In genomic region chr1:158374864-158375263, GRCh38 we compare ENCODE assay signal across 33 cellular contexts. TPM values are rescaled to one million over a fixed set of nuclear protein-coding genes. Genes with fewer than 3 reads are reported as not detected.
"Had no signal": no experiment of that assay in that cellular context is flagged by ENCODE, and none has a peak within 500 bp of the region (broad histone marks: within the 10 kb centered on the region; RNA-seq: fewer than 3 reads in every experiment).

No MANE protein-coding gene starts in this region.

- H3K27me3 ChIP-seq: brain microvascular endothelial cell, SJSA1 had no signal

- H3K4me1 ChIP-seq: SJSA1 had no signal

- H3K9me3 ChIP-seq: SJSA1, SK-N-SH had no signal

- ATAC-seq: activated CD4-positive, CD25-positive, alpha-beta regulatory T cell treated with anti-CD3 and anti-CD28 coated beads, Interleukin-2, amount 50 U/mL, for 24 hours; activated CD8-positive, alpha-beta memory T cell treated with anti-CD3 and anti-CD28 coated beads, Interleukin-2, amount 10 ng/mL, durations not matched to agents 7 days and 5 days; K562; Right ventricle myocardium inferior; WTC11 had no signal

- H3K4me3 ChIP-seq: K562, PC-9, SJSA1 had no signal

- DNase-seq: activated CD4-positive, alpha-beta memory T cell treated with anti-CD3 and anti-CD28 coated beads, Interleukin-2, amount 10 ng/mL, durations not matched to agents 7 days and 5 days; activated CD4-positive, alpha-beta T cell treated with anti-CD3 and anti-CD28 coated beads for 4 hours; activated CD8-positive, alpha-beta memory T cell treated with anti-CD3 and anti-CD28 coated beads for 24 hours; activated CD8-positive, alpha-beta memory T cell treated with anti-CD3 and anti-CD28 coated beads, Interleukin-2, amount 10 ng/mL, durations not matched to agents 7 days and 5 days; activated CD8-positive, alpha-beta memory T cell treated with anti-CD3 and anti-CD28 coated beads, Interleukin-2, amount 50 U/mL, for 48 hours; activated effector memory CD4-positive, alpha-beta T cell treated with Interleukin-2 at 50 U/mL for 16 hours; activated naive CD4-positive, alpha-beta T cell treated with anti-CD3 and anti-CD28 coated beads, Interleukin-2, amount 50 U/mL, for 16 hours; activated naive CD8-positive, alpha-beta T cell treated with anti-CD3 and anti-CD28 coated beads for 36 hours; activated T-cell treated with anti-CD3 and anti-CD28 coated beads, Interleukin-2, amount 50 U/mL, for 48 hours; amniotic stem cell; aorta; brain microvascular endothelial cell; central memory CD4-positive, alpha-beta T cell; IMR-90; NCI-H1092 treated with DMSO at 0.1 percent for 48 hours; NCI-H1436; NCI-H1694 treated with DMSO at 0.1 percent for 48 hours; NCI-H2029; NCI-H2107; NCI-H2171; NCI-H510A; NCI-H526; NCI-H748 treated with DMSO at 0.1 percent for 48 hours; NK-92 treated with Interleukin-12 subunit alpha and Interleukin-12 subunit beta, amount 100 ng/mL, for 24 hours; PC-9; SK-N-SH had no signal

- H3K36me3 ChIP-seq: brain microvascular endothelial cell, SJSA1 had no signal

RNA-seq across cellular contexts. Expression of gene CD1E, which starts 21.2 kb away (rescaled TPM):
- total RNA-seq: activated CD4-positive, alpha-beta memory T cell treated with anti-CD3 and anti-CD28 coated beads, Interleukin-2, amount 10 ng/mL, durations not matched to agents 7 days and 5 days; activated CD8-positive, alpha-beta memory T cell treated with anti-CD3 and anti-CD28 coated beads, Interleukin-2, amount 10 ng/mL, durations not matched to agents 7 days and 5 days; activated naive CD8-positive, alpha-beta T cell treated with anti-CD3 and anti-CD28 coated beads for 36 hours; aorta; cerebellum; IMR-90; K562; M059J; PC-9; Right ventricle myocardium inferior; SJSA1; WTC11 had no signal
- polyA plus RNA-seq: aorta, IMR-90, K562, SK-N-SH had no signal

RNA-seq across cellular contexts. Expression of gene OR10T2, which starts 24.4 kb away (rescaled TPM):
- total RNA-seq: activated CD4-positive, alpha-beta memory T cell treated with anti-CD3 and anti-CD28 coated beads, Interleukin-2, amount 10 ng/mL, durations not matched to agents 7 days and 5 days; activated CD8-positive, alpha-beta memory T cell treated with anti-CD3 and anti-CD28 coated beads, Interleukin-2, amount 10 ng/mL, durations not matched to agents 7 days and 5 days; activated naive CD8-positive, alpha-beta T cell treated with anti-CD3 and anti-CD28 coated beads for 36 hours; aorta; cerebellum; IMR-90; K562; M059J; PC-9; Right ventricle myocardium inferior; SJSA1; WTC11 had no signal
- polyA plus RNA-seq: aorta, IMR-90, K562, SK-N-SH had no signal

RNA-seq across cellular contexts. Expression of gene CD1B, which starts 43.5 kb away (rescaled TPM):
- total RNA-seq: activated CD4-positive, alpha-beta memory T cell treated with anti-CD3 and anti-CD28 coated beads, Interleukin-2, amount 10 ng/mL, durations not matched to agents 7 days and 5 days; activated CD8-positive, alpha-beta memory T cell treated with anti-CD3 and anti-CD28 coated beads, Interleukin-2, amount 10 ng/mL, durations not matched to agents 7 days and 5 days; activated naive CD8-positive, alpha-beta T cell treated with anti-CD3 and anti-CD28 coated beads for 36 hours; aorta; cerebellum; IMR-90; K562; M059J; PC-9; Right ventricle myocardium inferior; SJSA1; WTC11 had no signal
- polyA plus RNA-seq: aorta, IMR-90, K562, SK-N-SH had no signal

RNA-seq across cellular contexts. Expression of gene OR10K2, which starts 51.2 kb away (rescaled TPM):
- total RNA-seq: activated CD4-positive, alpha-beta memory T cell treated with anti-CD3 and anti-CD28 coated beads, Interleukin-2, amount 10 ng/mL, durations not matched to agents 7 days and 5 days; activated CD8-positive, alpha-beta memory T cell treated with anti-CD3 and anti-CD28 coated beads, Interleukin-2, amount 10 ng/mL, durations not matched to agents 7 days and 5 days; activated naive CD8-positive, alpha-beta T cell treated with anti-CD3 and anti-CD28 coated beads for 36 hours; aorta; cerebellum; IMR-90; K562; M059J; PC-9; Right ventricle myocardium inferior; SJSA1; WTC11 had no signal
- polyA plus RNA-seq: aorta, IMR-90, K562, SK-N-SH had no signal
